In genomic region chr17:64732336-64733006, GRCh38 we compare ENCODE assay signal across 1 cellular context.
TF ChIP-seq lines count a peak whose summit lies in the region.

No MANE protein-coding gene starts in this region.

TF ChIP-seq in HepG2, 621 proteins besides CTCF, POLR2A, EP300 and RAD21 (continued from another document and continues in another):
- TF ChIP-seq BRF2 (CRISPR knock-in tag; IDR thresholded peaks at IDR 0.05) (no peak), TIGD3 (CRISPR knock-in tag; IDR thresholded peaks at IDR 0.05; ENCODE audit: borderline replicate concordance) (no peak), THAP7 (CRISPR knock-in tag; IDR thresholded peaks at IDR 0.05) (no peak), ZBTB34 (CRISPR knock-in tag; IDR thresholded peaks at IDR 0.05) (no peak), XBP1 (CRISPR knock-in tag; IDR thresholded peaks at IDR 0.05) (no peak), ZNF142 (CRISPR knock-in tag; IDR thresholded peaks at IDR 0.05) (no peak), GFI1 (CRISPR knock-in tag; IDR thresholded peaks at IDR 0.05; ENCODE audit: borderline replicate concordance) (no peak), THAP9 (CRISPR knock-in tag; IDR thresholded peaks at IDR 0.05; ENCODE audit: borderline replicate concordance) (peak; percentile 16; the same call in 1 of the 2 replicates), TERF1 (CRISPR knock-in tag; IDR thresholded peaks at IDR 0.05) (no peak), ZFP90 (CRISPR knock-in tag; IDR thresholded peaks at IDR 0.05; ENCODE audit: borderline replicate concordance) (no peak), TGIF2 (CRISPR knock-in tag; IDR thresholded peaks at IDR 0.05) (no peak), ZNF44 (CRISPR knock-in tag; IDR thresholded peaks at IDR 0.05) (no peak), ZNF703 (CRISPR knock-in tag; IDR thresholded peaks at IDR 0.05; ENCODE audit: borderline replicate concordance) (no peak), MED8 (CRISPR knock-in tag; IDR thresholded peaks at IDR 0.05; ENCODE audit: insufficient replicate concordance) (no peak), ZBED4 (CRISPR knock-in tag; IDR thresholded peaks at IDR 0.05; ENCODE audit: borderline replicate concordance) (no peak), ZNF792 (CRISPR knock-in tag; IDR thresholded peaks at IDR 0.05) (no peak), FOSL2 (CRISPR knock-in tag; IDR thresholded peaks at IDR 0.05) (peak; percentile 82), FOXK2 (IDR thresholded peaks at IDR 0.05) (0 out of 2 replicates have a peak, but pooled peaks have one; percentile 10), ZNF20 (CRISPR knock-in tag; IDR thresholded peaks at IDR 0.05) (no peak), ZSCAN20 (CRISPR knock-in tag; IDR thresholded peaks at IDR 0.05; ENCODE audit: borderline replicate concordance) (no peak), ARNT (IDR thresholded peaks at IDR 0.05) (no peak), RNF219 (CRISPR knock-in tag; IDR thresholded peaks at IDR 0.05) (no peak), HDAC6 (IDR thresholded peaks at IDR 0.05; ENCODE audit: low read depth, low read length) (no peak), MXI1 (IDR thresholded peaks at IDR 0.05; ENCODE audit: borderline replicate concordance, low read depth, low read length) (no peak), SKIL (CRISPR knock-in tag; IDR thresholded peaks at IDR 0.05; ENCODE audit: borderline replicate concordance) (peak; percentile 35; the same call in 1 of the 2 replicates), IRF9 (CRISPR knock-in tag; IDR thresholded peaks at IDR 0.05; ENCODE audit: borderline replicate concordance) (no peak), ZNF292 (CRISPR knock-in tag; IDR thresholded peaks at IDR 0.05; ENCODE audit: borderline replicate concordance, low read depth) (peak; percentile 40; the same call in 1 of the 2 replicates), GATAD2A (CRISPR knock-in tag; IDR thresholded peaks at IDR 0.05) (0 out of 2 replicates have a peak, but pooled peaks have one; percentile 11), ISL2 (CRISPR knock-in tag; IDR thresholded peaks at IDR 0.05) (no peak), ZNF296 (CRISPR knock-in tag; conservative IDR thresholded peaks at IDR 0.05) (no peak)
